9 cellular contexts compared by ENCODE assay signal in genomic region chr22:19880786-19881569, GRCh38. TPM values are rescaled to one million over a fixed set of nuclear protein-coding genes. Genes with fewer than 3 reads are reported as not detected.
DNase-seq lines count a peak whose midpoint lies in the region; ATAC-seq lines count a peak whose summit lies in the region.
"Had no signal": no experiment of that assay in that cellular context is flagged by ENCODE, and none has a peak within 500 bp of the region (broad histone marks: within the 10 kb centered on the region; RNA-seq: fewer than 3 reads in every experiment).

No MANE protein-coding gene starts in this region.

- peak overlapping the region; percentile 4 for H3K23ac ChIP-seq in neuronal stem cell (ENCODE audit: low read depth, low read length, poor library complexity)

- no peaks in the 10 kb centered on the region for H3K9me3 ChIP-seq in neuronal stem cell (replicated peaks in 1 of 2; ENCODE audit: control insufficient read depth in 2 of 2, insufficient read depth in 1 of 2, low read depth in 1 of 2, low read length in 2 of 2)

- peaks cover 15% of the 10 kb centered on the region for H3K79me1 ChIP-seq in neuronal stem cell (ENCODE audit: low read depth, low read length)

- DNase-seq in EH (ENCODE audit: low read depth) (peak; percentile 99), RKO (ENCODE audit: low spot score) (peak; percentile 73), fibroblast of the conjunctiva (ENCODE audit: low read depth) (peak; percentile 91), neuronal stem cell (ENCODE audit: low spot score) (peak; percentile 92), C1 segment of cervical spinal cord (lab: John Stamatoyannopoulos, UW) (no peak)
- DNase-seq: activated CD4-positive, alpha-beta T cell treated with anti-CD3 and anti-CD28 coated beads, Interleukin-2, amount 50 U/mL, for 4 hours had no signal

- peak overlapping the region; percentile 81 for H4K91ac ChIP-seq in neuronal stem cell (ENCODE audit: low read depth, low read length, poor library complexity)

- H3K18ac ChIP-seq in neuronal stem cell (ENCODE audit: low read length): peak overlapping the region; percentile 96

- H3K36me3 ChIP-seq in neuronal stem cell (replicated peaks in 1 of 2; ENCODE audit: control insufficient read depth in 2 of 2, insufficient read depth in 2 of 2, low read length in 2 of 2): peaks cover 0 to 3% of the 10 kb centered on the region in 2 donors

- peak overlapping the region; percentile 91 for H2BK15ac ChIP-seq in neuronal stem cell (ENCODE audit: low read length)

- peak overlapping the region; percentile 65 for H3K14ac ChIP-seq in neuronal stem cell (ENCODE audit: low read length)

- peak overlapping the region; percentile 47 for H3K4me2 ChIP-seq in neuronal stem cell (ENCODE audit: insufficient read depth, low read length, poor library complexity, severe bottlenecking)

- peak overlapping the region; percentile 81 for H2AFZ ChIP-seq in neuronal stem cell (ENCODE audit: low read length)

- peak overlapping the region; percentile 92 for H3K9ac ChIP-seq in neuronal stem cell (ENCODE audit: low read depth, low read length, poor library complexity)

- peak overlapping the region; percentile 84 for H2BK5ac ChIP-seq in neuronal stem cell (ENCODE audit: low read length)

- peak overlapping the region; percentile 99 for H2AK5ac ChIP-seq in neuronal stem cell (ENCODE audit: low read depth, low read length)

- H3K4me1 ChIP-seq in neuronal stem cell (ENCODE audit: control insufficient read depth in 2 of 2, insufficient read depth in 1 of 2, low read depth in 1 of 2, low read length in 2 of 2): peaks cover 28 to 47% of the 10 kb centered on the region in 2 donors

- ATAC-seq in GM21367 (IDR thresholded peaks at IDR 0.05; ENCODE audit: unreplicated experiment) (no peak), GM18502 (IDR thresholded peaks at IDR 0.05; ENCODE audit: poor library complexity, unreplicated experiment) (no peak), GM21381 (IDR thresholded peaks at IDR 0.05; ENCODE audit: unreplicated experiment) (no peak)

- peak overlapping the region; percentile 97 for H3K27ac ChIP-seq in neuronal stem cell (replicated peaks; ENCODE audit: low read length)

- H4K8ac ChIP-seq in neuronal stem cell (ENCODE audit: low read depth, low read length): peak overlapping the region; percentile 92

- H3K4ac ChIP-seq in neuronal stem cell (ENCODE audit: low read length): peak overlapping the region; percentile 96

- no peaks in the 10 kb centered on the region for H3K27me3 ChIP-seq in neuronal stem cell (ENCODE audit: control insufficient read depth in 3 of 3, insufficient read depth in 3 of 3, low read depth in 1 of 3, low read length in 3 of 3)

- peak overlapping the region; percentile 35 to 73 for H3K4me3 ChIP-seq in neuronal stem cell (ENCODE audit: low read length in 2 of 2)

- H2BK120ac ChIP-seq in neuronal stem cell (ENCODE audit: low read depth, low read length): peak overlapping the region; percentile 42

- H2BK12ac ChIP-seq in neuronal stem cell (ENCODE audit: low read length): peak overlapping the region; percentile 99

- WGBS in neuronal stem cell (ENCODE audit: extremely low coverage in 2 of 2, insufficient read length in 2 of 2, insufficient replicate concordance in 1 of 2), 2 donors: no CpG with 5 or more reads among the region's 27 CpGs

RNA-seq across cellular contexts. Expression of gene GNB1L, which starts 26.3 kb away (rescaled TPM):
- polyA plus RNA-seq in neuronal stem cell (2013, experiment 1 of 2): 7.9 TPM
- polyA plus RNA-seq in neuronal stem cell (2013, experiment 2 of 2): 8.3 TPM

RNA-seq across cellular contexts. Expression of gene RTL10, which starts 26.3 kb away (rescaled TPM):
- 9.7 TPM for polyA plus RNA-seq in neuronal stem cell (2013, experiment 1 of 2)
- polyA plus RNA-seq in neuronal stem cell (2013, experiment 2 of 2): 10.2 TPM

Comparison
In these comparisons a context has a peak if more than half of its experiments do, and no peak if none do; other contexts are left out.
1. DNase-seq: peak in EH (single experiment), RKO (single experiment), fibroblast of the conjunctiva (single experiment) and neuronal stem cell (single experiment); none in C1 segment of cervical spinal cord (0 of 14).